ENCODE assay signal across 12 cellular contexts in genomic region chr3:191136347-191136746, GRCh38.
DNase-seq lines count a peak whose midpoint lies in the region; FAIRE-seq and TF ChIP-seq lines count a peak whose summit lies in the region.
"Had no signal": no experiment of that assay in that cellular context is flagged by ENCODE, and none has a peak within 500 bp of the region (broad histone marks: within the 10 kb centered on the region; RNA-seq: fewer than 3 reads in every experiment).

No MANE protein-coding gene starts in this region.

- no peak overlapping the region for H2AFZ ChIP-seq in H1 (ENCODE audit: low read length)
- no peak overlapping the region for H2AFZ ChIP-seq in smooth muscle cell (ENCODE audit: low read depth)

- no peak overlapping the region for H3K56ac ChIP-seq in H1 (replicated peaks; ENCODE audit: insufficient read length, low read depth, low read length)

- no peaks in the 10 kb centered on the region for H3K23me2 ChIP-seq in H1 (ENCODE audit: low read depth, low read length)

- no peaks in the 10 kb centered on the region for H3K79me1 ChIP-seq in H1 (ENCODE audit: low read depth, low read length)

- H4K20me1 ChIP-seq in H1 (replicated peaks in 1 of 2; ENCODE audit: control insufficient read depth in 1 of 2, insufficient read depth in 2 of 2, low read length in 2 of 2) (no peaks in the 10 kb centered on the region), smooth muscle cell (ENCODE audit: low read depth) (no peaks in the 10 kb centered on the region)

- H3K4me1 ChIP-seq in H1 (replicated peaks in 1 of 4; ENCODE audit: control insufficient read depth in 3 of 4, insufficient read depth in 4 of 4, low read length in 3 of 4): no peaks in the 10 kb centered on the region
- no peaks in the 10 kb centered on the region for H3K4me1 ChIP-seq in smooth muscle cell (ENCODE audit: low read depth)

- H3K4me2 ChIP-seq in H1 (ENCODE audit: insufficient read depth in 1 of 2, low read depth in 2 of 2, low read length in 2 of 2) (no peak overlapping the region), smooth muscle cell (no peak overlapping the region)

- H3K4me3 ChIP-seq in H1 (ENCODE audit: extremely low read depth in 1 of 4, insufficient read depth in 2 of 4, low read depth in 3 of 4, low read length in 4 of 4): no peak overlapping the region
- H3K4me3 ChIP-seq in smooth muscle cell: no peak overlapping the region
- no peak overlapping the region for H3K4me3 ChIP-seq in MG63
- H3K4me3 ChIP-seq: ovary had no signal

- H3K9ac ChIP-seq in H1 (replicated peaks in 1 of 4; ENCODE audit: extremely low read depth in 1 of 4, low read depth in 3 of 4, low read length in 3 of 4): no peak overlapping the region
- no peak overlapping the region for H3K9ac ChIP-seq in smooth muscle cell (ENCODE audit: low read depth)

- peaks cover 9% of the 10 kb centered on the region for H3F3A ChIP-seq in smooth muscle cell (ENCODE audit: low read depth)

- WGBS in H1 (ENCODE audit: extremely low coverage in 1 of 2, insufficient coverage in 1 of 2, insufficient read length in 1 of 2, insufficient replicate concordance in 2 of 2, low coverage in 1 of 2, low lambda C conversion rate in 2 of 2, missing lambda C conversion rate in 1 of 2), 2 experiments: 89% methylated on average over 6 of the region's 6 CpGs; no CpG with 5 or more reads in 1 of the 2 experiments
- WGBS in smooth muscle cell (ENCODE audit: low lambda C conversion rate): 87% methylated on average over 6 of the region's 6 CpGs

- TF ChIP-seq POLR2A in H1 (IDR thresholded peaks at IDR 0.05; ENCODE audit: control extremely low read depth in 1 of 2, low read depth in 2 of 2, low read length in 2 of 2): no peak

- peak in 1 of 3 experiments; percentile 41; a peak in 1 of 4 replicates for TF ChIP-seq CTCF in H1 (IDR thresholded peaks at IDR 0.05; ENCODE audit: control extremely low read depth in 1 of 3, insufficient read depth in 1 of 3, low read depth in 1 of 3, low read length in 3 of 3)
- peak; percentile 41 for TF ChIP-seq CTCF in smooth muscle cell (IDR thresholded peaks at IDR 0.05; ENCODE audit: borderline replicate concordance, insufficient read depth, poor library complexity, severe bottlenecking)

- no peaks in the 10 kb centered on the region for H3K36me3 ChIP-seq in H1 (ENCODE audit: control insufficient read depth in 2 of 4, insufficient read depth in 4 of 4, low read length in 3 of 4)
- H3K36me3 ChIP-seq in smooth muscle cell (ENCODE audit: low read depth): no peaks in the 10 kb centered on the region
- H3K36me3 ChIP-seq in MG63: no peaks in the 10 kb centered on the region
- H3K36me3 ChIP-seq: ovary had no signal

- H2BK5ac ChIP-seq in H1 (ENCODE audit: low read depth, low read length): no peak overlapping the region

- no peak overlapping the region for H2BK120ac ChIP-seq in H1 (replicated peaks; ENCODE audit: low read depth, low read length)

- H3K9me3 ChIP-seq in H1 (ENCODE audit: insufficient read depth in 2 of 2, low read depth in 1 of 2, low read length in 1 of 2) (no peaks in the 10 kb centered on the region), smooth muscle cell (replicated peaks; ENCODE audit: low read depth) (no peaks in the 10 kb centered on the region), MG63 (no peaks in the 10 kb centered on the region)
- H3K9me3 ChIP-seq: ovary had no signal

- TF ChIP-seq RAD21 in H1 (IDR thresholded peaks at IDR 0.05 in 1 of 2, conservative IDR thresholded peaks at IDR 0.05 in 1 of 2; ENCODE audit: low read depth in 2 of 2, low read length in 2 of 2): peak; percentile 59 to 65

- no peak overlapping the region for H4K91ac ChIP-seq in H1 (replicated peaks; ENCODE audit: insufficient read length, low read length)

- no peak overlapping the region for H4K8ac ChIP-seq in H1 (ENCODE audit: extremely low read depth, insufficient read depth, low read length)

- H3K27ac ChIP-seq in H1 (ENCODE audit: low read depth, low read length) (no peak overlapping the region), smooth muscle cell (ENCODE audit: low read depth) (no peak overlapping the region)
- H3K27ac ChIP-seq: epithelial cell of prostate, ovary had no signal

- H3K79me2 ChIP-seq in H1 (ENCODE audit: control insufficient read depth in 1 of 2, insufficient read depth in 2 of 2, low read length in 2 of 2) (no peaks in the 10 kb centered on the region), smooth muscle cell (ENCODE audit: low read depth) (no peaks in the 10 kb centered on the region)

- POLR2A ChIA-PET in H1 (lab: Charles Lee; ENCODE audit: partially characterized antibody): no interaction called here

- H2AK5ac ChIP-seq in H1 (ENCODE audit: low read depth, low read length): no peak overlapping the region

- DNase-seq in NCI-H82 (lab: John Stamatoyannopoulos, UW) (peak; percentile 16), NCI-H82 treated with DMSO at 0.1 percent for 48 hours (lab: John Stamatoyannopoulos, UW; ENCODE audit: unreplicated experiment) (no peak), M059J (ENCODE audit: low read depth) (peak; percentile 58), H1 (ENCODE audit: low read depth in 1 of 2, low spot score in 2 of 2) (peak in 1 of 2 experiments; percentile 1), smooth muscle cell (lab: John Stamatoyannopoulos, UW; ENCODE audit: unreplicated experiment) (no peak), MG63 (no peak), hippocampal formation (lab: John Stamatoyannopoulos, UW) (no peak), DMS153 (lab: John Stamatoyannopoulos, UW) (no peak)
- DNase-seq: C1 segment of cervical spinal cord; ovary; stimulated activated naive CD4-positive, alpha-beta T cell treated with Interleukin-2 at 50 U/mL for 16 hours had no signal

- no peak overlapping the region for H3K23ac ChIP-seq in H1 (ENCODE audit: insufficient read length)

- no peak for TF ChIP-seq EP300 in H1 (IDR thresholded peaks at IDR 0.05; ENCODE audit: borderline replicate concordance in 1 of 2, low read depth in 2 of 2, low read length in 2 of 2)

- no peaks in the 10 kb centered on the region for H3K27me3 ChIP-seq in H1 (replicated peaks in 1 of 4; ENCODE audit: control insufficient read depth in 3 of 4, extremely low read depth in 1 of 4, insufficient read depth in 3 of 4, low read length in 3 of 4)
- no peaks in the 10 kb centered on the region for H3K27me3 ChIP-seq in smooth muscle cell (ENCODE audit: low read depth)
- no peaks in the 10 kb centered on the region for H3K27me3 ChIP-seq in MG63
- H3K27me3 ChIP-seq: ovary had no signal

- CTCF ChIA-PET in H1 (lab: Charles Lee; ENCODE audit: partially characterized antibody): interaction anchor here (0.8 to 1.4 kb wide), 4 partner anchors 8 to 692 kb away, joined by 3 to 4 read pairs (median 3); no protein-coding TSS in a partner anchor

- no peak overlapping the region for H3K18ac ChIP-seq in H1 (ENCODE audit: extremely low read depth, low read length)

- H3K4ac ChIP-seq in H1 (replicated peaks; ENCODE audit: insufficient read length, low read depth, low read length): no peak overlapping the region

- no peak overlapping the region for H2BK20ac ChIP-seq in H1 (ENCODE audit: low read length)

- H2BK15ac ChIP-seq in H1 (ENCODE audit: low read length): no peak overlapping the region

- H4K5ac ChIP-seq in H1 (ENCODE audit: insufficient read length, low read depth, low read length): no peak overlapping the region

- no peak overlapping the region for H3K14ac ChIP-seq in H1 (ENCODE audit: insufficient read length)

- H2BK12ac ChIP-seq in H1 (ENCODE audit: low read depth, low read length): no peak overlapping the region

- no peak for FAIRE-seq in H1 (lab: Jason Lieb, UNC)

TF ChIP-seq in H1, 55 proteins besides CTCF, POLR2A, EP300 and RAD21 (continues in another document):
- no peak for TF ChIP-seq JUND (IDR thresholded peaks at IDR 0.05; ENCODE audit: low read length)
- TF ChIP-seq TAF7 (optimal IDR thresholded peaks at IDR 0.05; ENCODE audit: borderline replicate concordance, low read depth, low read length): no peak
- no peak for TF ChIP-seq ZNF274 (IDR thresholded peaks at IDR 0.05; ENCODE audit: borderline replicate concordance, extremely low read depth, low read length)
- TF ChIP-seq CHD2 (IDR thresholded peaks at IDR 0.05; ENCODE audit: low read length): no peak
- no peak for TF ChIP-seq KDM5A (IDR thresholded peaks at IDR 0.05; ENCODE audit: low read length)
- TF ChIP-seq HDAC2 (IDR thresholded peaks at IDR 0.05; ENCODE audit: borderline replicate concordance in 1 of 2, low read depth in 2 of 2, low read length in 2 of 2): no peak
- TF ChIP-seq CBX8 (IDR thresholded peaks at IDR 0.05; ENCODE audit: borderline replicate concordance, low read depth, low read length): no peak
- no peak for TF ChIP-seq NANOG (IDR thresholded peaks at IDR 0.05; ENCODE audit: insufficient read depth, low read depth, low read length, poor library complexity, severe bottlenecking)

Comparison
In these comparisons a context has a peak if more than half of its experiments do, and no peak if none do; other contexts are left out.
1. DNase-seq: peak in NCI-H82 (single experiment) and M059J (single experiment); none in NCI-H82 treated with DMSO at 0.1 percent for 48 hours (single experiment), smooth muscle cell (single experiment), MG63 (single experiment), hippocampal formation (0 of 2) and DMS153 (single experiment).